In genomic region chr1:45334308-45335245, GRCh38 we compare ENCODE assay signal across 11 cellular contexts. TPM values are rescaled to one million over a fixed set of nuclear protein-coding genes. Genes with fewer than 3 reads are reported as not detected.
DNase-seq lines count a peak whose midpoint lies in the region; ATAC-seq and TF ChIP-seq lines count a peak whose summit lies in the region.
"Had no signal": no experiment of that assay in that cellular context is flagged by ENCODE, and none has a peak within 500 bp of the region (broad histone marks: within the 10 kb centered on the region; RNA-seq: fewer than 3 reads in every experiment).

No MANE protein-coding gene starts in this region.

- H3K9me3 Mint-ChIP-seq in GM23338, result no peaks in the 10 kb centered on the region
- no peaks in the 10 kb centered on the region for H3K9me3 Mint-ChIP-seq in activated T-helper 1 cell treated with anti-CD3 and anti-CD28 coated beads, Interleukin-12 subunit alpha, Interleukin-12 subunit beta, Interleukin-2, Interleukin-4 antibody, amounts not matched to agents 30 ng/mL and 10 ng/mL and 1 ng/mL, durations not matched to agents 14 hours and 24 hours and 36 hours

- peaks cover 54% of the 10 kb centered on the region for H3K36me3 Mint-ChIP-seq in GM23338 (ENCODE audit: low read depth)
- H3K36me3 Mint-ChIP-seq in activated T-helper 1 cell treated with anti-CD3 and anti-CD28 coated beads, Interleukin-12 subunit alpha, Interleukin-12 subunit beta, Interleukin-2, Interleukin-4 antibody, amounts not matched to agents 30 ng/mL and 10 ng/mL and 1 ng/mL, durations not matched to agents 14 hours and 24 hours and 36 hours (ENCODE audit: low read depth), result peaks cover 24% of the 10 kb centered on the region

- no peak overlapping the region for H2AFZ ChIP-seq in GM23338

- H3K79me2 ChIP-seq in GM23338 (replicated peaks; ENCODE audit: insufficient read depth), result peaks cover 27% of the 10 kb centered on the region

- H3F3A ChIP-seq in GM23338 (replicated peaks; ENCODE audit: low read depth), result peaks cover 13% of the 10 kb centered on the region; the same call in 1 of the 2 replicates

- H3K27ac Mint-ChIP-seq in GM23338, result 0 out of 2 replicates have a peak overlapping the region, but pooled peaks have one; percentile 38
- peak overlapping the region; percentile 42 for H3K27ac Mint-ChIP-seq in activated T-helper 1 cell treated with anti-CD3 and anti-CD28 coated beads, Interleukin-12 subunit alpha, Interleukin-12 subunit beta, Interleukin-2, Interleukin-4 antibody, amounts not matched to agents 30 ng/mL and 10 ng/mL and 1 ng/mL, durations not matched to agents 14 hours and 24 hours and 36 hours

- peaks cover under 1% of the 10 kb centered on the region for H3K27me3 Mint-ChIP-seq in GM23338 (ENCODE audit: insufficient read depth, low read depth, poor library complexity)
- no peaks in the 10 kb centered on the region for H3K27me3 Mint-ChIP-seq in activated T-helper 1 cell treated with anti-CD3 and anti-CD28 coated beads, Interleukin-12 subunit alpha, Interleukin-12 subunit beta, Interleukin-2, Interleukin-4 antibody, amounts not matched to agents 30 ng/mL and 10 ng/mL and 1 ng/mL, durations not matched to agents 14 hours and 24 hours and 36 hours (ENCODE audit: insufficient read depth)

- no peak overlapping the region for H3K4me2 ChIP-seq in GM23338

- 0 out of 2 replicates have a peak overlapping the region, but pooled peaks have one; percentile 66 for H3K27ac ChIP-seq in GM23338 (ENCODE audit: low read depth)
- H3K27ac ChIP-seq in left lung, result no peak overlapping the region
- H3K27ac ChIP-seq: ovary had no signal

- 0 out of 2 replicates have a peak, but pooled peaks cover 9% of the 10 kb centered on the region for H4K20me1 ChIP-seq in GM23338 (replicated peaks; ENCODE audit: insufficient read depth)

- DNase-seq in Ammon's horn (ENCODE audit: low spot score), result peak; percentile 71
- peak; percentile 59 for DNase-seq in GM23338 (ENCODE audit: low spot score)
- DNase-seq in activated T-helper 1 cell treated with anti-CD3 and anti-CD28 coated beads, Interleukin-12 subunit alpha, Interleukin-12 subunit beta, Interleukin-2, Interleukin-4 antibody, amounts not matched to agents 30 ng/mL and 10 ng/mL and 1 ng/mL, durations not matched to agents 14 hours and 24 hours and 36 hours (ENCODE audit: low spot score), result no peak
- no peak for DNase-seq in left lung
- no peak for DNase-seq in NCI-H2107 treated with DMSO at 0.1 percent for 48 hours (lab: John Stamatoyannopoulos, UW; ENCODE audit: unreplicated experiment)
- DNase-seq in D341Med (ENCODE audit: low spot score), result no peak
- no peak for DNase-seq in stimulated activated CD4-positive, alpha-beta T cell treated with anti-CD3 and anti-CD28 coated beads, Interleukin-1b, Interleukin-23, amount 100 ng/mL, for 48 hours
- DNase-seq: COR-L47, ovary had no signal

- H3K4me1 ChIP-seq in GM23338 (ENCODE audit: insufficient read depth), result peaks cover 12% of the 10 kb centered on the region; the same call in 1 of the 2 replicates
- H3K4me1 ChIP-seq in left lung, result peaks cover 0 to 16% of the 10 kb centered on the region in 2 donors

- no peaks in the 10 kb centered on the region for H3K9me3 ChIP-seq in left lung
- H3K9me3 ChIP-seq: ovary had no signal

- no peak overlapping the region for H3K4me3 Mint-ChIP-seq in GM23338
- H3K4me3 Mint-ChIP-seq in activated T-helper 1 cell treated with anti-CD3 and anti-CD28 coated beads, Interleukin-12 subunit alpha, Interleukin-12 subunit beta, Interleukin-2, Interleukin-4 antibody, amounts not matched to agents 30 ng/mL and 10 ng/mL and 1 ng/mL, durations not matched to agents 14 hours and 24 hours and 36 hours, result no peak overlapping the region

- TF ChIP-seq CTCF in GM23338 (conservative IDR thresholded peaks at IDR 0.05; ENCODE audit: low read depth in 2 of 2), result peak; percentile 28 to 37; a peak in 3 of 4 replicates
- no peak for TF ChIP-seq CTCF in left lung (IDR thresholded peaks at IDR 0.05)

- H3K4me1 Mint-ChIP-seq in GM23338, result peaks cover 38% of the 10 kb centered on the region
- H3K4me1 Mint-ChIP-seq in activated T-helper 1 cell treated with anti-CD3 and anti-CD28 coated beads, Interleukin-12 subunit alpha, Interleukin-12 subunit beta, Interleukin-2, Interleukin-4 antibody, amounts not matched to agents 30 ng/mL and 10 ng/mL and 1 ng/mL, durations not matched to agents 14 hours and 24 hours and 36 hours (ENCODE audit: low read depth), result peaks cover 34% of the 10 kb centered on the region

- intact Hi-C loops in activated T-helper 1 cell treated with anti-CD3 and anti-CD28 coated beads, Interleukin-12 subunit alpha, Interleukin-12 subunit beta, Interleukin-2, Interleukin-4 antibody, amounts not matched to agents 30 ng/mL and 10 ng/mL and 1 ng/mL, durations not matched to agents 14 hours and 24 hours and 36 hours (cut with micrococcal nuclease), result no loop called here
- intact Hi-C loops in left lung (cut with DNase I), result no loop called here

- H3K27me3 ChIP-seq in GM23338 (ENCODE audit: insufficient read depth) (no peaks in the 10 kb centered on the region), left lung (no peaks in the 10 kb centered on the region)
- H3K27me3 ChIP-seq: ovary had no signal

- H3K9me2 ChIP-seq in GM23338 (ENCODE audit: insufficient read depth), result no peaks in the 10 kb centered on the region

- H3K4me3 ChIP-seq in GM23338 (no peak overlapping the region), left lung (no peak overlapping the region)
- H3K4me3 ChIP-seq: ovary had no signal

- ATAC-seq in GM23338 (peak; percentile 74), left lung (peak; percentile 20), HG03196 (IDR thresholded peaks at IDR 0.05; ENCODE audit: unreplicated experiment) (no peak)

- H3K36me3 ChIP-seq in GM23338 (ENCODE audit: insufficient read depth) (peaks cover 3% of the 10 kb centered on the region), left lung (peaks cover 0 to 49% of the 10 kb centered on the region in 2 donors)
- H3K36me3 ChIP-seq: ovary had no signal

TF ChIP-seq in GM23338, 12 proteins besides CTCF, POLR2A, EP300 and RAD21:
- TF ChIP-seq REST (IDR thresholded peaks at IDR 0.05; ENCODE audit: unreplicated experiment), result no peak
- TF ChIP-seq NANOG (IDR thresholded peaks at IDR 0.05; ENCODE audit: borderline replicate concordance), result no peak
- TF ChIP-seq JUNB (IDR thresholded peaks at IDR 0.05; ENCODE audit: unreplicated experiment), result no peak
- no peak for TF ChIP-seq ZNF331 (CRISPR knock-in tag; IDR thresholded peaks at IDR 0.05; ENCODE audit: low read depth)
- no peak for TF ChIP-seq ZNF114 (CRISPR knock-in tag; IDR thresholded peaks at IDR 0.05)
- TF ChIP-seq STAT1 (IDR thresholded peaks at IDR 0.05; ENCODE audit: unreplicated experiment), result no peak
TF ChIP-seq in GM23338: peak in this region for 0.

RNA-seq across cellular contexts. Expression of gene TOE1, which starts 5.4 kb away (rescaled TPM):
- 18.4 and 22.4 TPM in 2 replicates for total RNA-seq in GM23338 (2014; rRNA removed; shearing (Covaris generic))
- polyA plus RNA-seq in GM23338 (2016; fragmentation: Nextera tagmentation; extraction: Ambion mirVana), result 7.7 and 9.1 TPM in 2 replicates
- 39.1 and 41.4 TPM in 2 replicates for total RNA-seq in activated T-helper 1 cell treated with anti-CD3 and anti-CD28 coated beads, Interleukin-12 subunit alpha, Interleukin-12 subunit beta, Interleukin-2, Interleukin-4 antibody, amounts not matched to agents 30 ng/mL and 10 ng/mL and 1 ng/mL, durations not matched to agents 14 hours and 24 hours and 36 hours
- total RNA-seq in left lung, result 1 to 10 TPM; 6.6 to 9.2 TPM

RNA-seq across cellular contexts. Expression of gene MUTYH, which starts 5.7 kb away (rescaled TPM):
- total RNA-seq in GM23338 (2014; rRNA removed; shearing (Covaris generic)), result 63.6 and 67.4 TPM in 2 replicates
- polyA plus RNA-seq in GM23338 (2016; fragmentation: Nextera tagmentation; extraction: Ambion mirVana), result 47.9 and 52.8 TPM in 2 replicates
- 53.4 and 55.9 TPM in 2 replicates for total RNA-seq in activated T-helper 1 cell treated with anti-CD3 and anti-CD28 coated beads, Interleukin-12 subunit alpha, Interleukin-12 subunit beta, Interleukin-2, Interleukin-4 antibody, amounts not matched to agents 30 ng/mL and 10 ng/mL and 1 ng/mL, durations not matched to agents 14 hours and 24 hours and 36 hours
- 10 to 100 TPM; 15.4 to 20.2 TPM for total RNA-seq in left lung

RNA-seq across cellular contexts. Expression of gene HPDL, which starts 7.9 kb away (rescaled TPM):
- 60.7 and 82.1 TPM in 2 replicates for total RNA-seq in GM23338 (2014; rRNA removed; shearing (Covaris generic))
- 36.5 and 39.6 TPM in 2 replicates for polyA plus RNA-seq in GM23338 (2016; fragmentation: Nextera tagmentation; extraction: Ambion mirVana)
- total RNA-seq in activated T-helper 1 cell treated with anti-CD3 and anti-CD28 coated beads, Interleukin-12 subunit alpha, Interleukin-12 subunit beta, Interleukin-2, Interleukin-4 antibody, amounts not matched to agents 30 ng/mL and 10 ng/mL and 1 ng/mL, durations not matched to agents 14 hours and 24 hours and 36 hours, result 31.0 and 34.8 TPM in 2 replicates
- total RNA-seq in left lung, result 1 to 10 TPM in 1 of 2 donors, under 1 TPM in 1; 0.20 to 1.5 TPM
- total RNA-seq: M059J had no signal

Comparison
In these comparisons a context has a peak if more than half of its experiments do, and no peak if none do; other contexts are left out.
1. DNase-seq: peak in Ammon's horn (single experiment) and GM23338 (single experiment); none in activated T-helper 1 cell treated with anti-CD3 and anti-CD28 coated beads, Interleukin-12 subunit alpha, Interleukin-12 subunit beta, Interleukin-2, Interleukin-4 antibody, amounts not matched to agents 30 ng/mL and 10 ng/mL and 1 ng/mL, durations not matched to agents 14 hours and 24 hours and 36 hours (single experiment), left lung (0 of 2), NCI-H2107 treated with DMSO at 0.1 percent for 48 hours (single experiment), D341Med (single experiment) and stimulated activated CD4-positive, alpha-beta T cell treated with anti-CD3 and anti-CD28 coated beads, Interleukin-1b, Interleukin-23, amount 100 ng/mL, for 48 hours (single experiment).
2. CTCF ChIP-seq: peak in GM23338 (2 of 2); none in left lung (0 of 2).
3. RNA of gene HPDL, which starts 7.9 kb away (total RNA-seq): 60.7 to 82.1 TPM in GM23338 and 31.0 to 34.8 TPM in activated T-helper 1 cell treated with anti-CD3 and anti-CD28 coated beads, Interleukin-12 subunit alpha, Interleukin-12 subunit beta, Interleukin-2, Interleukin-4 antibody, amounts not matched to agents 30 ng/mL and 10 ng/mL and 1 ng/mL, durations not matched to agents 14 hours and 24 hours and 36 hours; 0.20 to 1.5 TPM in left lung; every median in the first group is over 10 times any median in the second.